20 cellular contexts compared by ENCODE assay signal in genomic region chr17:70091005-70091568, GRCh38.
A peak's percentile ranks its signal among the peaks of the same experiment; 100 is the strongest.
DNase-seq lines count a peak whose midpoint lies in the region; ATAC-seq and TF ChIP-seq lines count a peak whose summit lies in the region.
"Had no signal": no experiment of that assay in that cellular context is flagged by ENCODE, and none has a peak within 500 bp of the region (broad histone marks: within the 10 kb centered on the region; RNA-seq: fewer than 3 reads in every experiment).

No MANE protein-coding gene starts in this region.

- H3K36me3 Mint-ChIP-seq in nephron (ENCODE audit: low read depth): no peaks in the 10 kb centered on the region

- no peak overlapping the region for H3K4me3 Mint-ChIP-seq in nephron
- no peak overlapping the region for H3K4me3 Mint-ChIP-seq in stimulated activated naive CD8-positive, alpha-beta T cell treated with anti-CD3 and anti-CD28 coated beads, Interleukin-15, amount 100 ng/mL, for 72 hours
- H3K4me3 Mint-ChIP-seq: CD4-positive, alpha-beta T cell had no signal

- ATAC-seq in stimulated activated naive CD8-positive, alpha-beta T cell treated with anti-CD3 and anti-CD28 coated beads, Interleukin-15, amount 100 ng/mL, for 72 hours: no peak
- ATAC-seq in GM18867 (IDR thresholded peaks at IDR 0.05; ENCODE audit: unreplicated experiment): no peak

- H3K4me1 Mint-ChIP-seq in nephron: peaks cover 16% of the 10 kb centered on the region
- H3K4me1 Mint-ChIP-seq in stimulated activated naive CD8-positive, alpha-beta T cell treated with anti-CD3 and anti-CD28 coated beads, Interleukin-15, amount 100 ng/mL, for 72 hours: no peaks in the 10 kb centered on the region

- no peaks in the 10 kb centered on the region for H3K36me3 ChIP-seq in BLaER1 treated with 17β-estradiol and CSF1 and Interleukin-3, amounts not matched to agents 10 nM and 100 nM
- H3K36me3 ChIP-seq in Loucy (ENCODE audit: insufficient read depth, low read length): no peaks in the 10 kb centered on the region
- H3K36me3 ChIP-seq: BE2C, SJSA1 had no signal

- H3K27ac Mint-ChIP-seq in nephron: peak overlapping the region; percentile 24 to 96 (median 93)
- no peak overlapping the region for H3K27ac Mint-ChIP-seq in stimulated activated naive CD8-positive, alpha-beta T cell treated with anti-CD3 and anti-CD28 coated beads, Interleukin-15, amount 100 ng/mL, for 72 hours
- H3K27ac Mint-ChIP-seq: CD4-positive, alpha-beta T cell had no signal

- TF ChIP-seq CTCF in Loucy (conservative IDR thresholded peaks at IDR 0.05; ENCODE audit: low read length): no peak
- TF ChIP-seq CTCF in VCaP (conservative IDR thresholded peaks at IDR 0.05): no peak
- TF ChIP-seq CTCF in nephron (IDR thresholded peaks at IDR 0.05; ENCODE audit: unreplicated experiment in 3 of 3): no peak

- DNase-seq in stimulated activated naive CD8-positive, alpha-beta T cell treated with anti-CD3 and anti-CD28 coated beads, Interleukin-15, amount 100 ng/mL, for 72 hours: no peak
- no peak for DNase-seq in UCSD-AML1 (lab: John Stamatoyannopoulos, UW; ENCODE audit: unreplicated experiment)
- DNase-seq: BE2C; CD4-positive, alpha-beta T cell; COR-L47; DMS153; GOT3; MV-4-11; NCI-H1694; NCI-H2081 treated with DMSO at 0.1 percent for 48 hours; NCI-H2171 treated with DMSO at 0.1 percent for 48 hours; NCI-H446 treated with DMSO at 0.1 percent for 48 hours; NCI-H526 treated with DMSO at 0.1 percent for 48 hours had no signal

- H3K4me2 ChIP-seq in BLaER1 treated with 17β-estradiol and CSF1 and Interleukin-3, amounts not matched to agents 10 nM and 100 nM: peak overlapping the region in 6 of 11 experiments; percentile 1 to 38 (median 18); a peak in 4 of 22 replicates
- peak overlapping the region; percentile 25 for H3K4me2 ChIP-seq in Loucy (ENCODE audit: low read depth, low read length, poor library complexity, severe bottlenecking)
- H3K4me2 ChIP-seq: KMS-11 had no signal

- peaks cover 0 to 24% (median 12%) of the 10 kb centered on the region in 11 experiments; a peak in 13 of 22 replicates for H3K9me3 ChIP-seq in BLaER1 treated with 17β-estradiol and CSF1 and Interleukin-3, amounts not matched to agents 10 nM and 100 nM (replicated peaks in 1 of 11)
- no peaks in the 10 kb centered on the region for H3K9me3 ChIP-seq in Loucy (ENCODE audit: insufficient read depth, low read depth, low read length)
- H3K9me3 ChIP-seq: BE2C, SJSA1 had no signal

- no peaks in the 10 kb centered on the region for H4K20me1 ChIP-seq in BLaER1 treated with 17β-estradiol and CSF1 and Interleukin-3, amounts not matched to agents 10 nM and 100 nM
- no peaks in the 10 kb centered on the region for H4K20me1 ChIP-seq in Loucy (ENCODE audit: insufficient read depth, low read length, poor library complexity, severe bottlenecking)

- H2AFZ ChIP-seq in Loucy (ENCODE audit: low read length): peak overlapping the region; percentile 49; the same call in 1 of the 2 replicates

- no peak overlapping the region for H3K27ac ChIP-seq in BLaER1 treated with 17β-estradiol and CSF1 and Interleukin-3, amounts not matched to agents 10 nM and 100 nM
- H3K27ac ChIP-seq in VCaP: peak overlapping the region; percentile 82; the same call in 1 of the 2 replicates
- H3K27ac ChIP-seq: KMS-11, SJSA1 had no signal

- no peaks in the 10 kb centered on the region for H3K27me3 ChIP-seq in BLaER1 treated with 17β-estradiol and CSF1 and Interleukin-3, amounts not matched to agents 10 nM and 100 nM
- H3K27me3 ChIP-seq in Loucy (ENCODE audit: insufficient read depth, low read length, poor library complexity, severe bottlenecking): no peaks in the 10 kb centered on the region
- H3K27me3 ChIP-seq: BE2C, SJSA1 had no signal

- no peaks in the 10 kb centered on the region for H3K79me2 ChIP-seq in Loucy (ENCODE audit: insufficient read depth, low read length)

- no peaks in the 10 kb centered on the region for H3K9me2 ChIP-seq in Loucy (replicated peaks; ENCODE audit: low read depth, low read length)

- H3K27me3 Mint-ChIP-seq in nephron (ENCODE audit: low read depth): no peaks in the 10 kb centered on the region
- H3K27me3 Mint-ChIP-seq in stimulated activated naive CD8-positive, alpha-beta T cell treated with anti-CD3 and anti-CD28 coated beads, Interleukin-15, amount 100 ng/mL, for 72 hours: no peaks in the 10 kb centered on the region
- H3K27me3 Mint-ChIP-seq: CD4-positive, alpha-beta T cell had no signal

- no peak overlapping the region for H3K4me3 ChIP-seq in BLaER1 treated with 17β-estradiol and CSF1 and Interleukin-3, amounts not matched to agents 10 nM and 100 nM
- no peak overlapping the region for H3K4me3 ChIP-seq in Loucy (ENCODE audit: low read length, poor library complexity, severe bottlenecking)
- H3K4me3 ChIP-seq: SJSA1 had no signal

- no peaks in the 10 kb centered on the region for H3F3A ChIP-seq in Loucy (ENCODE audit: low read depth)

- no peaks in the 10 kb centered on the region for H3K9me3 Mint-ChIP-seq in nephron
- H3K9me3 Mint-ChIP-seq in stimulated activated naive CD8-positive, alpha-beta T cell treated with anti-CD3 and anti-CD28 coated beads, Interleukin-15, amount 100 ng/mL, for 72 hours: no peaks in the 10 kb centered on the region
- H3K9me3 Mint-ChIP-seq: CD4-positive, alpha-beta T cell had no signal

- H3K4me1 ChIP-seq in BLaER1 treated with 17β-estradiol and CSF1 and Interleukin-3, amounts not matched to agents 10 nM and 100 nM: peaks cover 0 to 15% (median 6%) of the 10 kb centered on the region in 10 experiments; a peak in 6 of 20 replicates
- peaks cover 48% of the 10 kb centered on the region for H3K4me1 ChIP-seq in Loucy (ENCODE audit: insufficient read depth, low read length, poor library complexity, severe bottlenecking)
- H3K4me1 ChIP-seq: BE2C, SJSA1 had no signal

- no peak overlapping the region for H3K9ac ChIP-seq in BLaER1 treated with 17β-estradiol and CSF1 and Interleukin-3, amounts not matched to agents 10 nM and 100 nM
- H3K9ac ChIP-seq in Loucy (ENCODE audit: low read depth, low read length, poor library complexity, severe bottlenecking): no peak overlapping the region
- H3K9ac ChIP-seq: KMS-11 had no signal

Comparison
In these comparisons a context has a peak if more than half of its experiments do, and no peak if none do; other contexts are left out.
1. H3K27ac Mint-ChIP-seq: peak in nephron (3 of 3); none in stimulated activated naive CD8-positive, alpha-beta T cell treated with anti-CD3 and anti-CD28 coated beads, Interleukin-15, amount 100 ng/mL, for 72 hours (0 of 2).